25 cellular contexts compared by ENCODE assay signal in genomic region chr4:3234171-3235029, GRCh38. TPM values are rescaled to one million over a fixed set of nuclear protein-coding genes. Genes with fewer than 3 reads are reported as not detected.
DNase-seq lines count a peak whose midpoint lies in the region; ATAC-seq and TF ChIP-seq lines count a peak whose summit lies in the region.
"Had no signal": no experiment of that assay in that cellular context is flagged by ENCODE, and none has a peak within 500 bp of the region (broad histone marks: within the 10 kb centered on the region; RNA-seq: fewer than 3 reads in every experiment).

No MANE protein-coding gene starts in this region.

- no peak overlapping the region for H3K9ac ChIP-seq in IMR-90 (ENCODE audit: low read depth, low read length)
- H3K9ac ChIP-seq: GM23248 had no signal

- no peaks in the 10 kb centered on the region for H3K4me1 ChIP-seq in left ventricle myocardium inferior
- H3K4me1 ChIP-seq in IMR-90 (ENCODE audit: control insufficient read depth, insufficient read depth, low read length) = no peaks in the 10 kb centered on the region; the same call in 1 of the 2 replicates
- H3K4me1 ChIP-seq: prostate gland, sigmoid colon, transverse colon had no signal

- H3K4ac ChIP-seq in IMR-90 (ENCODE audit: low read depth, low read length) = no peak overlapping the region; the same call in 1 of the 2 replicates

- H3K79me1 ChIP-seq in IMR-90 (ENCODE audit: low read depth in 1 of 2, low read length in 2 of 2) = peaks cover 0 to 4% of the 10 kb centered on the region in 2 experiments; a peak in 1 of 4 replicates

- H2AK5ac ChIP-seq in IMR-90 (ENCODE audit: low read depth, low read length) = no peak overlapping the region

- H2BK15ac ChIP-seq in IMR-90 (ENCODE audit: low read depth, low read length) = no peak overlapping the region

- no peak overlapping the region for H2BK120ac ChIP-seq in IMR-90 (ENCODE audit: low read depth, low read length)

- H3K18ac ChIP-seq in IMR-90 (ENCODE audit: low read depth, low read length) = no peak overlapping the region

- H3K4me3 ChIP-seq in left ventricle myocardium inferior = no peak overlapping the region
- H3K4me3 ChIP-seq in IMR-90 (ENCODE audit: insufficient read depth, low read depth, low read length) = no peak overlapping the region
- H3K4me3 ChIP-seq: GM23248, prostate gland, sigmoid colon, transverse colon had no signal

- H4K91ac ChIP-seq in IMR-90 (ENCODE audit: insufficient read depth, low read depth, low read length) = no peak overlapping the region

- H3K27ac ChIP-seq in left ventricle myocardium inferior (replicated peaks) = no peak overlapping the region
- H3K27ac ChIP-seq in IMR-90 (ENCODE audit: insufficient read depth, low read length) = no peak overlapping the region
- H3K27ac ChIP-seq: GM23248, prostate gland, sigmoid colon, transverse colon had no signal

- H3K4me3 Mint-ChIP-seq in chondrocyte (ENCODE audit: unreplicated experiment) = no peak overlapping the region
- H3K4me3 Mint-ChIP-seq in stimulated activated effector memory CD8-positive, alpha-beta T cell treated with anti-CD3 and anti-CD28 coated beads, Interleukin-12 subunit alpha, Interleukin-12 subunit beta, amount 100 ng/mL, for 72 hours = no peak overlapping the region
- H3K4me3 Mint-ChIP-seq: activated CD4-positive, alpha-beta memory T cell treated with anti-CD3 and anti-CD28 coated beads for 36 hours; CD4-positive, CD25-positive, alpha-beta regulatory T cell; WTC11 had no signal

- no peak for TF ChIP-seq RAD21 in IMR-90 (IDR thresholded peaks at IDR 0.05; ENCODE audit: low read length)

- BruUV-seq in IMR-90 (replicated peaks; lab: Mats Ljungman, UMichigan) = no TSS peak

- H3K9me3 Mint-ChIP-seq in chondrocyte (ENCODE audit: low read depth) = no peaks in the 10 kb centered on the region
- H3K9me3 Mint-ChIP-seq in stimulated activated effector memory CD8-positive, alpha-beta T cell treated with anti-CD3 and anti-CD28 coated beads, Interleukin-12 subunit alpha, Interleukin-12 subunit beta, amount 100 ng/mL, for 72 hours = no peaks in the 10 kb centered on the region
- H3K9me3 Mint-ChIP-seq: activated CD4-positive, alpha-beta memory T cell treated with anti-CD3 and anti-CD28 coated beads for 36 hours; CD4-positive, CD25-positive, alpha-beta regulatory T cell had no signal

- H3K56ac ChIP-seq in IMR-90 (ENCODE audit: extremely low read depth, insufficient read depth, low read length) = no peak overlapping the region

- WGBS in IMR-90 (ENCODE audit: extremely low coverage in 2 of 2, insufficient read length in 1 of 2), 2 experiments = 94% methylated on average over 10 of the region's 23 CpGs; no CpG with 5 or more reads in 1 of the 2 experiments

- no peaks in the 10 kb centered on the region for H3K9me3 ChIP-seq in left ventricle myocardium inferior (replicated peaks)
- no peaks in the 10 kb centered on the region for H3K9me3 ChIP-seq in IMR-90 (ENCODE audit: control insufficient read depth, insufficient read depth, low read length)
- H3K9me3 ChIP-seq: prostate gland, sigmoid colon, transverse colon had no signal

- DNase-seq in left cardiac atrium (peak; percentile 36), left ventricle myocardium inferior (no peak), IMR-90 (no peak), chondrocyte (ENCODE audit: low spot score) (no peak)
- DNase-seq in stimulated activated effector memory CD8-positive, alpha-beta T cell treated with anti-CD3 and anti-CD28 coated beads, Interleukin-12 subunit alpha, Interleukin-12 subunit beta, amount 100 ng/mL, for 72 hours (ENCODE audit: low spot score in 2 of 2) = no peak
- no peak for DNase-seq in stimulated activated CD8-positive, alpha-beta memory T cell treated with anti-CD3 and anti-CD28 coated beads, Interleukin-4, amount 100 ng/mL, for 48 hours
- DNase-seq: activated CD4-positive, alpha-beta memory T cell treated with anti-CD3 and anti-CD28 coated beads for 36 hours; activated gamma-delta T cell treated with Interleukin-2 at 50 U/mL for 16 hours; amygdala; CD4-positive, CD25-positive, alpha-beta regulatory T cell; dermis blood vessel endothelial cell; glutamatergic neuron; NCI-H1092 treated with DMSO at 0.1 percent for 48 hours; NCI-H2029 treated with DMSO at 0.1 percent for 48 hours; NCI-H226; NCI-H774; sigmoid colon; T-helper 9 cell; transverse colon had no signal

- no peak for TF ChIP-seq CTCF in left ventricle myocardium inferior (IDR thresholded peaks at IDR 0.05; ENCODE audit: borderline replicate concordance)
- no peak for TF ChIP-seq CTCF in IMR-90 (conservative IDR thresholded peaks at IDR 0.05; ENCODE audit: low read depth, low read length)
- TF ChIP-seq CTCF in chondrocyte (IDR thresholded peaks at IDR 0.05) = peak; percentile 5

- in situ Hi-C loops in IMR-90 (cut with MboI; ENCODE audit: low sequenced_read_pairs) = no loop called here

- peak overlapping the region; percentile 68 for H2AK9ac ChIP-seq in IMR-90 (replicated peaks; ENCODE audit: low read depth, low read length, poor library complexity)

- CTCF ChIA-PET in IMR-90 (lab: Yijun Ruan, JAX) = no interaction called here

- H4K20me1 ChIP-seq in IMR-90 (ENCODE audit: insufficient read depth, low read length) = peaks cover 2% of the 10 kb centered on the region; the same call in 1 of the 2 replicates

- TF ChIP-seq POLR2A in IMR-90 (IDR thresholded peaks at IDR 0.05; ENCODE audit: low read depth, low read length) = no peak

- H2BK5ac ChIP-seq in IMR-90 (ENCODE audit: low read depth, low read length, poor library complexity, severe bottlenecking) = no peak overlapping the region

- no peak overlapping the region for H4K5ac ChIP-seq in IMR-90 (ENCODE audit: low read depth, low read length)

- H3K27me3 ChIP-seq in left ventricle myocardium inferior (ENCODE audit: low read depth) (no peaks in the 10 kb centered on the region), IMR-90 (ENCODE audit: control insufficient read depth, insufficient read depth, low read length) (no peaks in the 10 kb centered on the region)
- H3K27me3 ChIP-seq: sigmoid colon, transverse colon had no signal

- no peak overlapping the region for H3K23ac ChIP-seq in IMR-90 (ENCODE audit: low read depth, low read length)

- H3K27me3 Mint-ChIP-seq in chondrocyte (ENCODE audit: low read depth) = no peaks in the 10 kb centered on the region
- H3K27me3 Mint-ChIP-seq: activated CD4-positive, alpha-beta memory T cell treated with anti-CD3 and anti-CD28 coated beads for 36 hours; CD4-positive, CD25-positive, alpha-beta regulatory T cell had no signal

- H3K14ac ChIP-seq in IMR-90 (replicated peaks; ENCODE audit: low read depth, low read length) = no peak overlapping the region

- peak overlapping the region; percentile 37 for H3K27ac Mint-ChIP-seq in chondrocyte (ENCODE audit: unreplicated experiment)
- H3K27ac Mint-ChIP-seq in stimulated activated effector memory CD8-positive, alpha-beta T cell treated with anti-CD3 and anti-CD28 coated beads, Interleukin-12 subunit alpha, Interleukin-12 subunit beta, amount 100 ng/mL, for 72 hours = peak overlapping the region; percentile 68
- H3K27ac Mint-ChIP-seq: activated CD4-positive, alpha-beta memory T cell treated with anti-CD3 and anti-CD28 coated beads for 36 hours had no signal

- POLR2A ChIA-PET in IMR-90 (lab: Charles Lee; ENCODE audit: unreplicated experiment) = no interaction called here

- H3K36me3 Mint-ChIP-seq in chondrocyte (ENCODE audit: low read depth) = peaks cover 26% of the 10 kb centered on the region
- peaks cover 65% of the 10 kb centered on the region for H3K36me3 Mint-ChIP-seq in stimulated activated effector memory CD8-positive, alpha-beta T cell treated with anti-CD3 and anti-CD28 coated beads, Interleukin-12 subunit alpha, Interleukin-12 subunit beta, amount 100 ng/mL, for 72 hours

- H2BK20ac ChIP-seq in IMR-90 (ENCODE audit: low read depth, low read length) = no peak overlapping the region

- peaks cover 5% of the 10 kb centered on the region for H3K9me1 ChIP-seq in IMR-90 (ENCODE audit: insufficient read depth, low read length)

- H2AFZ ChIP-seq in IMR-90 (replicated peaks; ENCODE audit: low read length, poor library complexity) = no peak overlapping the region
- H2AFZ ChIP-seq: GM23248 had no signal

- ATAC-seq in left cardiac atrium (no peak), IMR-90 (ENCODE audit: low read depth) (peak; percentile 12; the same call in 1 of the 2 replicates), HG02981 (IDR thresholded peaks at IDR 0.05; ENCODE audit: unreplicated experiment) (no peak), GM18511 (IDR thresholded peaks at IDR 0.05; ENCODE audit: unreplicated experiment) (no peak)
- no peak for ATAC-seq in stimulated activated effector memory CD8-positive, alpha-beta T cell treated with anti-CD3 and anti-CD28 coated beads, Interleukin-12 subunit alpha, Interleukin-12 subunit beta, amount 100 ng/mL, for 72 hours
- ATAC-seq: WTC11 had no signal

- peaks cover 95% of the 10 kb centered on the region for H3K36me3 ChIP-seq in left ventricle myocardium inferior
- peaks cover 65% of the 10 kb centered on the region for H3K36me3 ChIP-seq in IMR-90 (ENCODE audit: control insufficient read depth, insufficient read depth, low read length)

- H3K4me2 ChIP-seq in IMR-90 (ENCODE audit: low read depth, low read length) = no peak overlapping the region

- dilution Hi-C loops in IMR-90 (cut with HindIII; ENCODE audit: low sequenced_read_pairs, unreplicated experiment) = no loop called here

- H3K4me1 Mint-ChIP-seq in chondrocyte (ENCODE audit: low read depth) = peaks cover 5% of the 10 kb centered on the region
- peaks cover 11% of the 10 kb centered on the region for H3K4me1 Mint-ChIP-seq in stimulated activated effector memory CD8-positive, alpha-beta T cell treated with anti-CD3 and anti-CD28 coated beads, Interleukin-12 subunit alpha, Interleukin-12 subunit beta, amount 100 ng/mL, for 72 hours

- intact Hi-C loops in left cardiac atrium (cut with DNase I) (no loop called here), left ventricle myocardium inferior (cut with micrococcal nuclease) (no loop called here), IMR-90 (cut with micrococcal nuclease) (no loop called here)

- 0 out of 4 replicates have a peak overlapping the region, but pooled peaks of 1 of the 2 experiments have one; percentile 34 for H4K8ac ChIP-seq in IMR-90 (ENCODE audit: low read depth in 2 of 2, low read length in 2 of 2)

TF ChIP-seq in IMR-90, 13 proteins besides CTCF, POLR2A, EP300 and RAD21 (continues in another document):
- no peak for TF ChIP-seq BHLHE40 (IDR thresholded peaks at IDR 0.05; ENCODE audit: low read depth, low read length)

RNA-seq across cellular contexts. Expression of gene MSANTD1, which starts 14.6 kb away (rescaled TPM):
- total RNA-seq in left cardiac atrium = under 1 TPM; 0.41 to 0.42 TPM
- total RNA-seq in left ventricle myocardium inferior = 0.44 TPM
- under 0.01 and 0.28 TPM in 2 replicates for total RNA-seq in IMR-90 (2012; rRNA removed)
- 0.07 and 0.09 TPM in 2 replicates for polyA plus RNA-seq in IMR-90 (2012; rRNA removed)
- 0.07 TPM in 1 of 2 replicates, not detected in the other for polyA plus RNA-seq in IMR-90 (2012; cell fraction: cytosol; rRNA removed)
- 1.2 and 2.0 TPM in 2 replicates for polyA plus RNA-seq in IMR-90 (2012; cell fraction: nucleus; rRNA removed; ENCODE audit: low replicate concordance)
- 0.55 to 1.7 TPM (median 0.64 TPM) in 3 replicates for total RNA-seq in chondrocyte
- total RNA-seq: GM23248 had no signal
- polyA plus RNA-seq: GM23248, keratinocyte had no signal

RNA-seq across cellular contexts. Expression of gene RGS12, which starts 58.4 kb away (rescaled TPM):
- total RNA-seq in left cardiac atrium = 10 to 100 TPM; 13.3 to 16.6 TPM
- 13.4 TPM for total RNA-seq in left ventricle myocardium inferior
- total RNA-seq in IMR-90 (2012; rRNA removed) = 11.8 and 13.1 TPM in 2 replicates
- 12.0 and 15.7 TPM in 2 replicates for polyA plus RNA-seq in IMR-90 (2012; rRNA removed)
- 9.1 and 13.7 TPM in 2 replicates for polyA plus RNA-seq in IMR-90 (2012; cell fraction: cytosol; rRNA removed)
- 27.6 and 42.6 TPM in 2 replicates for polyA plus RNA-seq in IMR-90 (2012; cell fraction: nucleus; rRNA removed; ENCODE audit: low replicate concordance)
- 19.0 to 24.2 TPM (median 19.3 TPM) in 3 replicates for total RNA-seq in chondrocyte
